In the genomic region with DNA sequence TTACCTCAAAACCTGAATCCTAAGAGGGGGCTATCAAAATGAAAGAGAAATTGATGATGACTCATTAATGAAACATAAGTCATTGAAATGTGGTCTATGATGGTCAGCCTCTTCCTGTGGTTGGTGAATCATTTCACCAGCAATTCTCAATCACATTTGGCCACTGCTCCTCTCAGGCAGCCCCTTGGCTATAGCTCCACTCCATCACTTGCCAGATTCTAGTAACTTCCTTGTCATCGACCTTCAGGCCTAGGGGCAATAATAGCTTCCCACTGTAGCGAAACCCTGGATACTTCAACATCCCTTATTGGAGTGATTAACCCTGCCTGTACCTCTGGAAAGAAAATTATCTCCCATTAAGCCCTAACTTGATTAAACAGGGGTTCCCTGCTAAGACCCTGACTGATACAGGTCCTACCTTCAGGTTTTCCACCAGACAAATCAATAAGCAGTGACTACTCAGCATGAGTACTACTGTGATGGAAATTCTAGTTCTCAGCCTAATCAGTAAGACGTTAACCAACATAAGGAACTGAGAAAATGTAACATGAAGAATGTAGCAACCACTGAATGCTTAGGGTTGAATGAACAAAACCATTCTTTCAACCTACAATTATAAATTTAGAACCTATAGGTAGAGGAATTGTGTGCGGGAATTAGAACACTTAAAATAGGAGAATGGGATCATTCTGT, we compare ENCODE assay signal across 1 cellular context.
TF ChIP-seq lines count a peak whose summit lies in the region.

No MANE protein-coding gene starts in this region.

TF ChIP-seq in IMR-90, 13 proteins besides CTCF, POLR2A, EP300 and RAD21 (continued from another document):
- TF ChIP-seq, protein P1, sequence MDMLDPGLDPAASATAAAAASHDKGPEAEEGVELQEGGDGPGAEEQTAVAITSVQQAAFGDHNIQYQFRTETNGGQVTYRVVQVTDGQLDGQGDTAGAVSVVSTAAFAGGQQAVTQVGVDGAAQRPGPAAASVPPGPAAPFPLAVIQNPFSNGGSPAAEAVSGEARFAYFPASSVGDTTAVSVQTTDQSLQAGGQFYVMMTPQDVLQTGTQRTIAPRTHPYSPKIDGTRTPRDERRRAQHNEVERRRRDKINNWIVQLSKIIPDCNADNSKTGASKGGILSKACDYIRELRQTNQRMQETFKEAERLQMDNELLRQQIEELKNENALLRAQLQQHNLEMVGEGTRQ (IDR thresholded peaks at IDR 0.05; ENCODE audit: low read depth, low read length), result no peak
- TF ChIP-seq NFE2L2 (IDR thresholded peaks at IDR 0.05; ENCODE audit: low read depth, low read length), result no peak
- TF ChIP-seq RCOR1 (IDR thresholded peaks at IDR 0.05; ENCODE audit: insufficient replicate concordance, low read length), result no peak
- peak; percentile 49; the same call in 1 of the 2 replicates for TF ChIP-seq BHLHE40 (IDR thresholded peaks at IDR 0.05; ENCODE audit: low read depth, low read length)
- peak; percentile 12; the same call in 1 of the 2 replicates for TF ChIP-seq MAFK (IDR thresholded peaks at IDR 0.05; ENCODE audit: low read depth, low read length)
